Comparison of ENCODE assay signal across 9 cellular contexts in the genomic region with DNA sequence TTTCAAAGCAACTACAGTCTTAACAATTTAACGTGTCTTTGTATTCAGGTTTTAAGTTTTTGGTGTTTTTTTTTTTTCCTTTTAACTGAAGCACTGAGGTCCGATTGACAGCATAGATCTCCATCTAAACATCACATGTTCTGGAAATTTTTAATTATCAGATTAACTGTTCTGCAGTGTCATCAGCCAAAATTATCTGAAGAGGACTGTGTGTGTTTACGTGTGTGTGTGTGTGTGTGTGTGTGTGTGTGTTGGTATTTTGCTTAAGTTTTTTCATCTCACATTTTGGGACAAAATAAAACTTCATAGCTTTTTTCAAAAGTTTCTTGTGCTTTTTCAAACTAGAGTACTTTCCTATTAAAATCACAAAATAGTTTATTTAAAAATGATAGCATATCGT. TPM values are rescaled to one million over a fixed set of nuclear protein-coding genes. Genes with fewer than 3 reads are reported as not detected.
A peak's percentile ranks its signal among the peaks of the same experiment; 100 is the strongest.
DNase-seq lines count a peak whose midpoint lies in the region; ATAC-seq and TF ChIP-seq lines count a peak whose summit lies in the region.
"Had no signal": no experiment of that assay in that cellular context is flagged by ENCODE, and none has a peak within 500 bp of the region (broad histone marks: within the 10 kb centered on the region; RNA-seq: fewer than 3 reads in every experiment).

No MANE protein-coding gene starts in this region.

- H3K27ac ChIP-seq in right cardiac atrium (ENCODE audit: low read length), result no peak overlapping the region

- no peaks in the 10 kb centered on the region for H3K36me3 ChIP-seq in HAP-1 (replicated peaks)

- H3K4me3 ChIP-seq in HAP-1 (peak overlapping the region; percentile 77), WI38 (ENCODE audit: low read depth, low read length) (peak overlapping the region; percentile 90), right cardiac atrium (ENCODE audit: low read length) (peak overlapping the region; percentile 95)

- TF ChIP-seq CTCF in WI38 (IDR thresholded peaks at IDR 0.05; ENCODE audit: low read depth, low read length) (no peak), GM13977 (IDR thresholded peaks at IDR 0.05; ENCODE audit: extremely low read depth, insufficient read depth, missing control alignments) (no peak)

- no peaks in the 10 kb centered on the region for H3K36me3 Mint-ChIP-seq in stimulated activated memory B cell treated with anti-CD40 and anti-IgM and Interleukin-4, amounts not matched to agents 10 μg/mL and 1 μg/mL and 100 μg/mL, for 72 hours

- no peaks in the 10 kb centered on the region for H3K9me3 Mint-ChIP-seq in stimulated activated memory B cell treated with anti-CD40 and anti-IgM and Interleukin-4, amounts not matched to agents 10 μg/mL and 1 μg/mL and 100 μg/mL, for 72 hours
- H3K9me3 Mint-ChIP-seq: dendritic cell treated with granulocyte-macrophage colony-stimulating factor and Interleukin-4, amounts not matched to agents 40 ng/mL and 50 ng/mL, for 4 days had no signal

- peak overlapping the region; percentile 92 for H3K4me3 Mint-ChIP-seq in stimulated activated memory B cell treated with anti-CD40 and anti-IgM and Interleukin-4, amounts not matched to agents 10 μg/mL and 1 μg/mL and 100 μg/mL, for 72 hours
- H3K4me3 Mint-ChIP-seq: dendritic cell treated with granulocyte-macrophage colony-stimulating factor and Interleukin-4, amounts not matched to agents 40 ng/mL and 50 ng/mL, for 4 days had no signal

- DNase-seq in HAP-1 (ENCODE audit: low spot score in 2 of 2), result no peak
- DNase-seq in right cardiac atrium, result no peak
- no peak for DNase-seq in GM13977 (ENCODE audit: low spot score)
- no peak for DNase-seq in nucleus accumbens (lab: John Stamatoyannopoulos, UW)
- DNase-seq in Ammon's horn (ENCODE audit: low spot score), result no peak
- DNase-seq: NCI-H524 treated with DMSO at 0.1 percent for 48 hours had no signal

- no peak overlapping the region for H3K27ac Mint-ChIP-seq in stimulated activated memory B cell treated with anti-CD40 and anti-IgM and Interleukin-4, amounts not matched to agents 10 μg/mL and 1 μg/mL and 100 μg/mL, for 72 hours
- H3K27ac Mint-ChIP-seq: dendritic cell treated with granulocyte-macrophage colony-stimulating factor and Interleukin-4, amounts not matched to agents 40 ng/mL and 50 ng/mL, for 4 days had no signal

- in situ Hi-C loops in HAP-1 (cut with MboI; ENCODE audit: low sequenced_read_pairs) (loop anchor here (25.0 kb wide), 1 partner anchor 162 kb away; a partner anchor contains a TSS), GM13977 (cut with MboI; ENCODE audit: low pct_unique_long_range_greater_than_20kb, low sequenced_read_pairs, unreplicated experiment) (no loop called here)

- ATAC-seq in right cardiac atrium, result no peak
- ATAC-seq in stimulated activated memory B cell treated with anti-CD40 and anti-IgM and Interleukin-4, amounts not matched to agents 10 μg/mL and 1 μg/mL and 100 μg/mL, for 72 hours, result no peak

- H3K9me3 ChIP-seq in HAP-1, result no peaks in the 10 kb centered on the region
- H3K9me3 ChIP-seq in right cardiac atrium (ENCODE audit: control insufficient read depth, low read length), result no peaks in the 10 kb centered on the region

- peaks cover 13% of the 10 kb centered on the region for H3K4me1 ChIP-seq in HAP-1
- H3K4me1 ChIP-seq in right cardiac atrium (ENCODE audit: control insufficient read depth, insufficient read depth, low read length), result no peaks in the 10 kb centered on the region

- peaks cover 44% of the 10 kb centered on the region for H3K4me1 Mint-ChIP-seq in stimulated activated memory B cell treated with anti-CD40 and anti-IgM and Interleukin-4, amounts not matched to agents 10 μg/mL and 1 μg/mL and 100 μg/mL, for 72 hours

- no peaks in the 10 kb centered on the region for H3K27me3 ChIP-seq in HAP-1 (ENCODE audit: low read depth)
- no peaks in the 10 kb centered on the region for H3K27me3 ChIP-seq in right cardiac atrium (ENCODE audit: control insufficient read depth, insufficient read depth)

- intact Hi-C loops in right cardiac atrium (cut with DNase I), result loop anchor here in 3 of 4 donors (5.0 to 10.0 kb wide), 4 partner anchors 42 to 172 kb away; a partner anchor contains a TSS

- 23% methylated on average over 4 of the region's 4 CpGs for WGBS in right cardiac atrium

- no peaks in the 10 kb centered on the region for H3K27me3 Mint-ChIP-seq in stimulated activated memory B cell treated with anti-CD40 and anti-IgM and Interleukin-4, amounts not matched to agents 10 μg/mL and 1 μg/mL and 100 μg/mL, for 72 hours

RNA-seq across cellular contexts. Expression of a gene that starts 1.8 kb away (rescaled TPM):
- 10 to 100 TPM; 20.7 to 22.3 (median 21.7) TPM for total RNA-seq in right cardiac atrium
- 4.6 TPM for polyA plus RNA-seq in right cardiac atrium
